In the genomic region with DNA sequence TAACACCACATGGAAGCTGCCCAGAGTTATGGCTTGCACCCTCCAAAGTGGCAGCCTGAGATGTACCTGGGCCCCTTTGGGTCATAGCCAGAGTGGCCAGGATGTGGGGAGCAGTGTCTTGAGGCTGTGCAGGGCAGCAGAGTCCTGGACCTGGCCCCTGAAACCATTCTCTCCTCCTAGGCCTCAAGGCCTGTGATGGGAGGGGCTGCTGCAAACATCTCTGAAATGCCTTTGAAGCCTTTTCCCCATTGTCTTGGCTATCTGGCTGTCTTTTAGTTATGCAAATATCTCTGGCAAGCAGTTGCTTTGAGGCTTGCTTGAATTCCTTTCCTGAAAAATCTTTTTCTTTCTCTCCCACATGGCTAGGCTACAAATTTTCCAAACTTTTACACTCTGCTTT, we compare ENCODE assay signal across 17 cellular contexts.
DNase-seq lines count a peak whose midpoint lies in the region; ATAC-seq, FAIRE-seq and TF ChIP-seq lines count a peak whose summit lies in the region.
"Had no signal": no experiment of that assay in that cellular context is flagged by ENCODE, and none has a peak within 500 bp of the region (broad histone marks: within the 10 kb centered on the region; RNA-seq: fewer than 3 reads in every experiment).

No MANE protein-coding gene starts in this region.

- no peak for TF ChIP-seq CTCF in H1 (IDR thresholded peaks at IDR 0.05; ENCODE audit: control extremely low read depth in 1 of 3, insufficient read depth in 1 of 3, low read depth in 1 of 3, low read length in 3 of 3)
- no peak for TF ChIP-seq CTCF in activated CD8-positive, alpha-beta T cell treated with anti-CD3 and anti-CD28 coated beads for 36 hours (IDR thresholded peaks at IDR 0.05)

- no peak overlapping the region for H2AK5ac ChIP-seq in H1 (ENCODE audit: low read depth, low read length)

- H4K8ac ChIP-seq in H1 (ENCODE audit: extremely low read depth, insufficient read depth, low read length), result no peak overlapping the region

- no peak overlapping the region for H2BK120ac ChIP-seq in H1 (replicated peaks; ENCODE audit: low read depth, low read length)

- no peak for TF ChIP-seq POLR2A in H1 (IDR thresholded peaks at IDR 0.05; ENCODE audit: control extremely low read depth in 1 of 2, low read depth in 2 of 2, low read length in 2 of 2)

- peak; percentile 74 for FAIRE-seq in H1 (lab: Jason Lieb, UNC)
- FAIRE-seq: G401.6, GM12891, H54 had no signal

- H3K27ac ChIP-seq in HUES64 (ENCODE audit: low read depth, low read length) (peak overlapping the region; percentile 80; the same call in 1 of the 2 replicates), H1 (ENCODE audit: low read depth, low read length) (no peak overlapping the region)
- H3K27ac ChIP-seq: 22Rv1, BLaER1 had no signal

- CTCF ChIA-PET in H1 (lab: Charles Lee; ENCODE audit: partially characterized antibody), result interaction anchor here (1.1 kb wide), 1 partner anchor 31 kb away, joined by 3 read pairs; no protein-coding TSS in a partner anchor
- CTCF ChIA-PET in activated CD8-positive, alpha-beta T cell treated with anti-CD3 and anti-CD28 coated beads for 36 hours (lab: Charles Lee), result no interaction called here

- no peaks in the 10 kb centered on the region for H3K23me2 ChIP-seq in H1 (ENCODE audit: low read depth, low read length)

- no peak for TF ChIP-seq EP300 in H1 (IDR thresholded peaks at IDR 0.05; ENCODE audit: borderline replicate concordance in 1 of 2, low read depth in 2 of 2, low read length in 2 of 2)

- no peaks in the 10 kb centered on the region for H3K9me3 Mint-ChIP-seq in activated naive CD8-positive, alpha-beta T cell (ENCODE audit: low read depth)
- H3K9me3 Mint-ChIP-seq in activated naive CD8-positive, alpha-beta T cell treated with anti-CD3 and anti-CD28 coated beads for 36 hours, result peaks cover 3% of the 10 kb centered on the region
- H3K9me3 Mint-ChIP-seq in activated CD8-positive, alpha-beta T cell treated with anti-CD3 and anti-CD28 coated beads for 36 hours, result no peaks in the 10 kb centered on the region
- H3K9me3 Mint-ChIP-seq: CD8-positive, alpha-beta memory T cell had no signal

- peaks cover 12% of the 10 kb centered on the region for H3K4me1 Mint-ChIP-seq in activated naive CD8-positive, alpha-beta T cell (ENCODE audit: low read depth)
- peaks cover 6% of the 10 kb centered on the region for H3K4me1 Mint-ChIP-seq in activated naive CD8-positive, alpha-beta T cell treated with anti-CD3 and anti-CD28 coated beads for 36 hours
- peaks cover 11% of the 10 kb centered on the region for H3K4me1 Mint-ChIP-seq in activated CD8-positive, alpha-beta T cell treated with anti-CD3 and anti-CD28 coated beads for 36 hours (ENCODE audit: low read depth)

- H3K56ac ChIP-seq in H1 (replicated peaks; ENCODE audit: insufficient read length, low read depth, low read length), result no peak overlapping the region

- intact Hi-C loops in activated CD8-positive, alpha-beta T cell treated with anti-CD3 and anti-CD28 coated beads for 36 hours (cut with micrococcal nuclease), result loop anchor here (5.0 kb wide), 1 partner anchor 35 kb away; no protein-coding TSS in a partner anchor

- H3K9ac ChIP-seq in HUES64 (ENCODE audit: low read depth, low read length) (no peak overlapping the region), H1 (replicated peaks in 1 of 4; ENCODE audit: extremely low read depth in 1 of 4, low read depth in 3 of 4, low read length in 3 of 4) (no peak overlapping the region)
- H3K9ac ChIP-seq: BLaER1 had no signal

- H4K5ac ChIP-seq in H1 (ENCODE audit: insufficient read length, low read depth, low read length), result no peak overlapping the region

- H3K36me3 Mint-ChIP-seq in activated naive CD8-positive, alpha-beta T cell, result no peaks in the 10 kb centered on the region
- peaks cover 2% of the 10 kb centered on the region for H3K36me3 Mint-ChIP-seq in activated naive CD8-positive, alpha-beta T cell treated with anti-CD3 and anti-CD28 coated beads for 36 hours
- H3K36me3 Mint-ChIP-seq in activated CD8-positive, alpha-beta T cell treated with anti-CD3 and anti-CD28 coated beads for 36 hours (ENCODE audit: low read depth), result peaks cover 3% of the 10 kb centered on the region
- H3K36me3 Mint-ChIP-seq: CD8-positive, alpha-beta memory T cell; IgD-negative memory B cell had no signal

- no peaks in the 10 kb centered on the region for H3K27me3 Mint-ChIP-seq in activated naive CD8-positive, alpha-beta T cell
- no peaks in the 10 kb centered on the region for H3K27me3 Mint-ChIP-seq in activated naive CD8-positive, alpha-beta T cell treated with anti-CD3 and anti-CD28 coated beads for 36 hours
- no peaks in the 10 kb centered on the region for H3K27me3 Mint-ChIP-seq in activated CD8-positive, alpha-beta T cell treated with anti-CD3 and anti-CD28 coated beads for 36 hours
- H3K27me3 Mint-ChIP-seq: CD8-positive, alpha-beta memory T cell; IgD-negative memory B cell had no signal

- H3K79me1 ChIP-seq in H1 (ENCODE audit: low read depth, low read length), result no peaks in the 10 kb centered on the region

- no peak overlapping the region for H2AFZ ChIP-seq in H1 (ENCODE audit: low read length)

- H3K4ac ChIP-seq in H1 (replicated peaks; ENCODE audit: insufficient read length, low read depth, low read length), result no peak overlapping the region

- H3K23ac ChIP-seq in H1 (ENCODE audit: insufficient read length), result no peak overlapping the region

- peak overlapping the region; percentile 6 for H3K27ac Mint-ChIP-seq in activated naive CD8-positive, alpha-beta T cell
- no peak overlapping the region for H3K27ac Mint-ChIP-seq in activated naive CD8-positive, alpha-beta T cell treated with anti-CD3 and anti-CD28 coated beads for 36 hours
- H3K27ac Mint-ChIP-seq in activated CD8-positive, alpha-beta T cell treated with anti-CD3 and anti-CD28 coated beads for 36 hours, result no peak overlapping the region
- H3K27ac Mint-ChIP-seq: CD8-positive, alpha-beta memory T cell; IgD-negative memory B cell had no signal

- no peak overlapping the region for H3K18ac ChIP-seq in H1 (ENCODE audit: extremely low read depth, low read length)

- no peak overlapping the region for H3K4me3 ChIP-seq in HUES64 (ENCODE audit: low read length)
- no peak overlapping the region for H3K4me3 ChIP-seq in H1 (ENCODE audit: extremely low read depth in 1 of 4, insufficient read depth in 2 of 4, low read depth in 3 of 4, low read length in 4 of 4)
- H3K4me3 ChIP-seq: BLaER1 had no signal

- H2BK15ac ChIP-seq in H1 (ENCODE audit: low read length), result no peak overlapping the region

- no peaks in the 10 kb centered on the region for H3K36me3 ChIP-seq in HUES64 (ENCODE audit: insufficient read depth, low read length)
- H3K36me3 ChIP-seq in H1 (ENCODE audit: control insufficient read depth in 2 of 4, insufficient read depth in 4 of 4, low read length in 3 of 4), result peaks cover 0 to 11% (median 1%) of the 10 kb centered on the region in 4 experiments; a peak in 3 of 8 replicates
- H3K36me3 ChIP-seq: BLaER1 had no signal

- TF ChIP-seq RAD21 in H1 (IDR thresholded peaks at IDR 0.05 in 1 of 2, conservative IDR thresholded peaks at IDR 0.05 in 1 of 2; ENCODE audit: low read depth in 2 of 2, low read length in 2 of 2), result no peak

- H3K9me3 ChIP-seq in HUES64 (ENCODE audit: insufficient read depth, low read depth, low read length) (peaks cover 36% of the 10 kb centered on the region), H1 (ENCODE audit: insufficient read depth in 2 of 2, low read depth in 1 of 2, low read length in 1 of 2) (peaks cover 17 to 21% of the 10 kb centered on the region in 2 experiments)

- no peak for ATAC-seq in activated CD8-positive, alpha-beta T cell treated with anti-CD3 and anti-CD28 coated beads for 36 hours

- no peaks in the 10 kb centered on the region for H4K20me1 ChIP-seq in H1 (replicated peaks in 1 of 2; ENCODE audit: control insufficient read depth in 1 of 2, insufficient read depth in 2 of 2, low read length in 2 of 2)
- H4K20me1 ChIP-seq: BLaER1 had no signal

- H3K4me3 Mint-ChIP-seq in activated naive CD8-positive, alpha-beta T cell, result no peak overlapping the region
- H3K4me3 Mint-ChIP-seq in activated naive CD8-positive, alpha-beta T cell treated with anti-CD3 and anti-CD28 coated beads for 36 hours, result no peak overlapping the region
- H3K4me3 Mint-ChIP-seq in activated CD8-positive, alpha-beta T cell treated with anti-CD3 and anti-CD28 coated beads for 36 hours, result no peak overlapping the region
- H3K4me3 Mint-ChIP-seq: CD8-positive, alpha-beta memory T cell; IgD-negative memory B cell had no signal

- H3K4me1 ChIP-seq in HUES64 (ENCODE audit: insufficient read depth, low read length), result peaks cover 13% of the 10 kb centered on the region
- H3K4me1 ChIP-seq in H1 (replicated peaks in 1 of 4; ENCODE audit: control insufficient read depth in 3 of 4, insufficient read depth in 4 of 4, low read length in 3 of 4), result peaks cover 0 to 3% (median 1%) of the 10 kb centered on the region in 4 experiments; a peak in 1 of 7 replicates
- H3K4me1 ChIP-seq: BLaER1 had no signal

- no peak overlapping the region for H2BK12ac ChIP-seq in H1 (ENCODE audit: low read depth, low read length)

- H4K91ac ChIP-seq in H1 (replicated peaks; ENCODE audit: insufficient read length, low read length), result no peak overlapping the region

- H3K27me3 ChIP-seq in HUES64 (ENCODE audit: insufficient read depth, low read length), result no peaks in the 10 kb centered on the region
- H3K27me3 ChIP-seq in H1 (replicated peaks in 1 of 4; ENCODE audit: control insufficient read depth in 3 of 4, extremely low read depth in 1 of 4, insufficient read depth in 3 of 4, low read length in 3 of 4), result no peaks in the 10 kb centered on the region
- H3K27me3 ChIP-seq: BLaER1 had no signal

- no peak overlapping the region for H2BK5ac ChIP-seq in H1 (ENCODE audit: low read depth, low read length)

- H3K79me2 ChIP-seq in H1 (ENCODE audit: control insufficient read depth in 1 of 2, insufficient read depth in 2 of 2, low read length in 2 of 2), result no peaks in the 10 kb centered on the region

- H3K14ac ChIP-seq in H1 (ENCODE audit: insufficient read length), result no peak overlapping the region

- DNase-seq in activated naive CD8-positive, alpha-beta T cell treated with anti-CD3 and anti-CD28 coated beads for 36 hours, result no peak
- DNase-seq in H1 (ENCODE audit: low read depth in 1 of 2, low spot score in 2 of 2) (no peak), NCI-H146 (lab: John Stamatoyannopoulos, UW) (no peak), NCI-H1105 (lab: John Stamatoyannopoulos, UW) (no peak), NCI-H2227 treated with DMSO at 0.1 percent for 48 hours (lab: John Stamatoyannopoulos, UW) (no peak)
- no peak for DNase-seq in activated CD8-positive, alpha-beta T cell treated with anti-CD3 and anti-CD28 coated beads for 36 hours
- DNase-seq: AML-193; CD8-positive, alpha-beta memory T cell; DMS 273 treated with DMSO at 0.1 percent for 48 hours had no signal

- no peak overlapping the region for H3K4me2 ChIP-seq in H1 (ENCODE audit: insufficient read depth in 1 of 2, low read depth in 2 of 2, low read length in 2 of 2)
- H3K4me2 ChIP-seq: BLaER1 had no signal

- POLR2A ChIA-PET in H1 (lab: Charles Lee; ENCODE audit: partially characterized antibody), result no interaction called here
- POLR2A ChIA-PET in activated CD8-positive, alpha-beta T cell treated with anti-CD3 and anti-CD28 coated beads for 36 hours (lab: Charles Lee), result no interaction called here

- H2BK20ac ChIP-seq in H1 (ENCODE audit: low read length), result no peak overlapping the region

TF ChIP-seq in H1, 55 proteins besides CTCF, POLR2A, EP300 and RAD21 (continues in another document):
- peak; percentile 78 for TF ChIP-seq TEAD4 (IDR thresholded peaks at IDR 0.05; ENCODE audit: low read depth, low read length)
